Comparison of ENCODE assay signal across 12 cellular contexts in genomic region chr4:185541251-185541671, GRCh38. TPM values are rescaled to one million over a fixed set of nuclear protein-coding genes. Genes with fewer than 3 reads are reported as not detected.
DNase-seq lines count a peak whose midpoint lies in the region; ATAC-seq, FAIRE-seq and TF ChIP-seq lines count a peak whose summit lies in the region.
"Had no signal": no experiment of that assay in that cellular context is flagged by ENCODE, and none has a peak within 500 bp of the region (broad histone marks: within the 10 kb centered on the region; RNA-seq: fewer than 3 reads in every experiment).

No MANE protein-coding gene starts in this region.

- H3K4me1 Mint-ChIP-seq in osteocyte (ENCODE audit: unreplicated experiment): peaks cover 2% of the 10 kb centered on the region
- H3K4me1 Mint-ChIP-seq in activated T-helper 2 cell treated with anti-CD3 and anti-CD28 coated beads, Interferon-gamma antibody, Interleukin-2, Interleukin-4, amounts not matched to agents 10 μg/mL and 5 μg/mL and 100 μg/mL, durations not matched to agents 14 hours and 24 hours and 36 hours (ENCODE audit: low read depth): no peaks in the 10 kb centered on the region

- TF ChIP-seq CTCF in osteocyte (IDR thresholded peaks at IDR 0.05): no peak

- no peak overlapping the region for H3K4me3 Mint-ChIP-seq in osteocyte (ENCODE audit: unreplicated experiment)
- H3K4me3 Mint-ChIP-seq in activated T-helper 2 cell treated with anti-CD3 and anti-CD28 coated beads, Interferon-gamma antibody, Interleukin-2, Interleukin-4, amounts not matched to agents 10 μg/mL and 5 μg/mL and 100 μg/mL, durations not matched to agents 14 hours and 24 hours and 36 hours (ENCODE audit: low read depth): no peak overlapping the region
- H3K4me3 Mint-ChIP-seq: effector memory CD8-positive, alpha-beta T cell had no signal

- H3K9me3 Mint-ChIP-seq in osteocyte (ENCODE audit: unreplicated experiment): no peaks in the 10 kb centered on the region
- no peaks in the 10 kb centered on the region for H3K9me3 Mint-ChIP-seq in activated T-helper 2 cell treated with anti-CD3 and anti-CD28 coated beads, Interferon-gamma antibody, Interleukin-2, Interleukin-4, amounts not matched to agents 10 μg/mL and 5 μg/mL and 100 μg/mL, durations not matched to agents 14 hours and 24 hours and 36 hours
- H3K9me3 Mint-ChIP-seq: effector memory CD8-positive, alpha-beta T cell had no signal

- FAIRE-seq in HTR-8/SVneo (lab: Jason Lieb, UNC): peak; percentile 48

- H3K36me3 Mint-ChIP-seq in osteocyte (ENCODE audit: unreplicated experiment): no peaks in the 10 kb centered on the region
- no peaks in the 10 kb centered on the region for H3K36me3 Mint-ChIP-seq in activated T-helper 2 cell treated with anti-CD3 and anti-CD28 coated beads, Interferon-gamma antibody, Interleukin-2, Interleukin-4, amounts not matched to agents 10 μg/mL and 5 μg/mL and 100 μg/mL, durations not matched to agents 14 hours and 24 hours and 36 hours (ENCODE audit: low read depth)

- no peak for DNase-seq in HTR-8/SVneo (ENCODE audit: insufficient read length, low spot score)
- peak; percentile 89 for DNase-seq in dermis blood vessel endothelial cell
- peak; percentile 20 to 42 for DNase-seq in left colon
- peak; percentile 15 for DNase-seq in putamen (ENCODE audit: low spot score)
- no peak for DNase-seq in H4 (ENCODE audit: low spot score)
- DNase-seq in osteocyte (ENCODE audit: extremely low spot score, unreplicated experiment): no peak
- no peak for DNase-seq in T-helper 1 cell
- no peak for DNase-seq in activated T-helper 2 cell treated with anti-CD3 and anti-CD28 coated beads, Interferon-gamma antibody, Interleukin-2, Interleukin-4, amounts not matched to agents 10 μg/mL and 5 μg/mL and 100 μg/mL, durations not matched to agents 14 hours and 24 hours and 36 hours (ENCODE audit: low spot score)
- DNase-seq: activated CD8-positive, alpha-beta memory T cell treated with anti-CD3 and anti-CD28 coated beads, Interleukin-2, amount 50 U/mL, for 48 hours; effector memory CD8-positive, alpha-beta T cell; NCI-H510A treated with DMSO at 0.1 percent for 48 hours had no signal

- H3K27me3 Mint-ChIP-seq in osteocyte (ENCODE audit: unreplicated experiment): peaks cover 25% of the 10 kb centered on the region
- peaks cover 16% of the 10 kb centered on the region for H3K27me3 Mint-ChIP-seq in activated T-helper 2 cell treated with anti-CD3 and anti-CD28 coated beads, Interferon-gamma antibody, Interleukin-2, Interleukin-4, amounts not matched to agents 10 μg/mL and 5 μg/mL and 100 μg/mL, durations not matched to agents 14 hours and 24 hours and 36 hours (ENCODE audit: low read depth)

- ATAC-seq in left colon: no peak
- ATAC-seq: effector memory CD8-positive, alpha-beta T cell; HCT116 had no signal

- no peak overlapping the region for H3K27ac Mint-ChIP-seq in osteocyte (ENCODE audit: unreplicated experiment)
- H3K27ac Mint-ChIP-seq in activated T-helper 2 cell treated with anti-CD3 and anti-CD28 coated beads, Interferon-gamma antibody, Interleukin-2, Interleukin-4, amounts not matched to agents 10 μg/mL and 5 μg/mL and 100 μg/mL, durations not matched to agents 14 hours and 24 hours and 36 hours: no peak overlapping the region
- H3K27ac Mint-ChIP-seq: effector memory CD8-positive, alpha-beta T cell had no signal

- intact Hi-C loops in left colon (cut with DNase I, micrococcal nuclease): no loop called here
- intact Hi-C loops in activated T-helper 2 cell treated with anti-CD3 and anti-CD28 coated beads, Interferon-gamma antibody, Interleukin-2, Interleukin-4, amounts not matched to agents 10 μg/mL and 5 μg/mL and 100 μg/mL, durations not matched to agents 14 hours and 24 hours and 36 hours (cut with micrococcal nuclease): no loop called here

RNA-seq across cellular contexts. Expression of gene PDLIM3, which starts 6.0 kb away (rescaled TPM):
- total RNA-seq in dermis blood vessel endothelial cell (41.0 and 113 TPM in 2 replicates), left colon (10 to 100 TPM in 1 of 2 donors, 1 to 10 TPM in 1; 4.3 to 30.8 TPM), osteocyte (2.1 and 2.8 TPM in 2 replicates)
- 12.5 and 16.2 TPM in 2 replicates for total RNA-seq in H4 (2014; rRNA removed; shearing (Covaris generic))
- 2.5 and 3.2 TPM in 2 replicates for total RNA-seq in activated T-helper 2 cell treated with anti-CD3 and anti-CD28 coated beads, Interferon-gamma antibody, Interleukin-2, Interleukin-4, amounts not matched to agents 10 μg/mL and 5 μg/mL and 100 μg/mL, durations not matched to agents 14 hours and 24 hours and 36 hours

Comparison
In these comparisons a context has a peak if more than half of its experiments do, and no peak if none do; other contexts are left out.
1. DNase-seq: peak in dermis blood vessel endothelial cell (single experiment), left colon (2 of 2) and putamen (single experiment); none in HTR-8/SVneo (single experiment), H4 (single experiment), osteocyte (single experiment), T-helper 1 cell (0 of 5) and activated T-helper 2 cell treated with anti-CD3 and anti-CD28 coated beads, Interferon-gamma antibody, Interleukin-2, Interleukin-4, amounts not matched to agents 10 μg/mL and 5 μg/mL and 100 μg/mL, durations not matched to agents 14 hours and 24 hours and 36 hours (single experiment).